Comparison of ENCODE assay signal across 9 cellular contexts in the genomic region with DNA sequence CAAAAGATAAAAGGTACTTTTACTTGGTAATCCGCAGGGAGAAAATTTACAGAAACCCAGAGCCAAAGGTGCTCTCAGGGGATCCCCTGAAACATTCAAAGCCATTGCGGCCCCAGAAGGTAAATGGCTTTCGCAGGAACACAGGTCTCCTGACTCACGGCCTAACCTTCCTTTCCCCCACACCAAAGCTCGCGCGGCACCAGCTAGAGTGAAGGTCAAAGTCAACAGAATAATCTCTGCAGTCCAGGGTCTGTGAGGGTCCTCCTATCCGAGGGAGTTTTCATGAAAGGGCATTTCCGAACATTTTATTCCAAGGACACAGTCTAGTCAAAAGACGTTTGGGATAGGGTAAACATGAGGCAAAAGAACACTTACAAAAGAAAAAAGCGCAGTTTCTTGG. TPM values are rescaled to one million over a fixed set of nuclear protein-coding genes. Genes with fewer than 3 reads are reported as not detected.
A peak's percentile ranks its signal among the peaks of the same experiment; 100 is the strongest.
DNase-seq lines count a peak whose midpoint lies in the region; ATAC-seq and TF ChIP-seq lines count a peak whose summit lies in the region.
"Had no signal": no experiment of that assay in that cellular context is flagged by ENCODE, and none has a peak within 500 bp of the region (broad histone marks: within the 10 kb centered on the region; RNA-seq: fewer than 3 reads in every experiment).

No MANE protein-coding gene starts in this region.

- H3K27ac Mint-ChIP-seq in Calu3 (ENCODE audit: unreplicated experiment) = peak overlapping the region; percentile 94
- H3K27ac Mint-ChIP-seq in osteocyte (ENCODE audit: unreplicated experiment) = no peak overlapping the region

- TF ChIP-seq CTCF in Calu3 (IDR thresholded peaks at IDR 0.05; ENCODE audit: unreplicated experiment) (no peak), fibroblast of lung (conservative IDR thresholded peaks at IDR 0.05 in 1 of 2, IDR thresholded peaks at IDR 0.05 in 1 of 2; ENCODE audit: low read depth in 1 of 2, low read length in 2 of 2) (no peak), osteocyte (IDR thresholded peaks at IDR 0.05) (no peak)

- no peaks in the 10 kb centered on the region for H3K9me3 Mint-ChIP-seq in Calu3 (ENCODE audit: low read depth, unreplicated experiment)
- H3K9me3 Mint-ChIP-seq in osteocyte (ENCODE audit: unreplicated experiment) = no peaks in the 10 kb centered on the region

- no peak overlapping the region for H3K4me3 Mint-ChIP-seq in Calu3 (ENCODE audit: low read depth, unreplicated experiment)
- H3K4me3 Mint-ChIP-seq in osteocyte (ENCODE audit: unreplicated experiment) = peak overlapping the region; percentile 68

- peak overlapping the region; percentile 67 for H3K27ac ChIP-seq in fibroblast of lung (ENCODE audit: insufficient read depth, low read length)
- H3K27ac ChIP-seq: neutrophil had no signal

- H2AFZ ChIP-seq in fibroblast of lung (ENCODE audit: low read length) = peak overlapping the region; percentile 53

- H3K27me3 ChIP-seq in fibroblast of lung (ENCODE audit: control insufficient read depth, insufficient read depth, low read length) = no peaks in the 10 kb centered on the region

- no peaks in the 10 kb centered on the region for H3K9me3 ChIP-seq in fibroblast of lung (ENCODE audit: control insufficient read depth, insufficient read depth, low read depth, low read length)
- H3K9me3 ChIP-seq: neutrophil had no signal

- H4K20me1 ChIP-seq in fibroblast of lung (ENCODE audit: control insufficient read depth, extremely low read depth, insufficient read depth, low read length) = no peaks in the 10 kb centered on the region

- H3K36me3 Mint-ChIP-seq in Calu3 (ENCODE audit: insufficient read depth, unreplicated experiment) = no peaks in the 10 kb centered on the region
- H3K36me3 Mint-ChIP-seq in osteocyte (ENCODE audit: unreplicated experiment) = no peaks in the 10 kb centered on the region

- no peak for ATAC-seq in HG03442 (IDR thresholded peaks at IDR 0.05; ENCODE audit: unreplicated experiment)

- CTCF ChIA-PET in Calu3 (lab: Charles Lee) = interaction anchor here (0.8 to 2.3 kb wide), 9 partner anchors 18 to 57 kb away, joined by 3 to 17 read pairs (median 4); a partner anchor contains a TSS

- H3K79me2 ChIP-seq in fibroblast of lung (ENCODE audit: control insufficient read depth, insufficient read depth, low read length) = no peaks in the 10 kb centered on the region

- H3K9ac ChIP-seq in fibroblast of lung (ENCODE audit: insufficient read depth, low read length) = peak overlapping the region; percentile 33

- peak overlapping the region; percentile 87 for H3K4me2 ChIP-seq in fibroblast of lung (ENCODE audit: extremely low read depth, insufficient read depth, low read length)

- H3K4me3 ChIP-seq in fibroblast of lung (replicated peaks in 1 of 4; ENCODE audit: control extremely low read depth in 1 of 4, insufficient read depth in 1 of 4, low read depth in 3 of 4, low read length in 4 of 4) = peak overlapping the region; percentile 53 to 92 (median 56)

- BruUV-seq in Calu3 (replicated peaks; lab: Mats Ljungman, UMichigan) = TSS peak; percentile 73

- peaks cover 2% of the 10 kb centered on the region for H3K4me1 ChIP-seq in fibroblast of lung (ENCODE audit: control insufficient read depth, extremely low read depth, insufficient read depth, low read length)

- H3K36me3 ChIP-seq in fibroblast of lung (ENCODE audit: control insufficient read depth, insufficient read depth, low read length) = no peaks in the 10 kb centered on the region
- H3K36me3 ChIP-seq: neutrophil had no signal

- H3K27me3 Mint-ChIP-seq in Calu3 (ENCODE audit: unreplicated experiment) (no peaks in the 10 kb centered on the region), osteocyte (ENCODE audit: unreplicated experiment) (peaks cover 26% of the 10 kb centered on the region)

- peaks cover 2% of the 10 kb centered on the region for H3K4me1 Mint-ChIP-seq in Calu3 (ENCODE audit: low read depth, unreplicated experiment)
- H3K4me1 Mint-ChIP-seq in osteocyte (ENCODE audit: unreplicated experiment) = peaks cover 13% of the 10 kb centered on the region

- intact Hi-C loops in Calu3 (cut with micrococcal nuclease; ENCODE audit: unreplicated experiment) = loop anchor here (5.0 kb wide), 1 partner anchor 39 kb away; no protein-coding TSS in a partner anchor

- DNase-seq in Calu3 (no peak), RKO (ENCODE audit: low spot score) (peak; percentile 21), fibroblast of lung (ENCODE audit: low read depth in 2 of 2) (peak in 1 of 2 donors; percentile 17), osteocyte (ENCODE audit: extremely low spot score, unreplicated experiment) (no peak), NCI-H1436 treated with DMSO at 0.1 percent for 48 hours (lab: John Stamatoyannopoulos, UW) (no peak), NCI-H1694 treated with DMSO at 0.1 percent for 48 hours (lab: John Stamatoyannopoulos, UW) (no peak), COLO668 (lab: John Stamatoyannopoulos, UW; ENCODE audit: unreplicated experiment) (no peak)

RNA-seq across cellular contexts. Expression of a gene that starts 0.6 kb away (rescaled TPM):
- total RNA-seq in Calu3 (2022) = 38.5 and 38.7 TPM in 2 replicates
- total RNA-seq in fibroblast of lung = 26.3 and 29.8 TPM in 2 replicates
- 11.4 and 16.5 TPM in 2 replicates for polyA plus RNA-seq in fibroblast of lung
- 4.2 and 5.9 TPM in 2 replicates for polyA plus RNA-seq in fibroblast of lung (2012)
- polyA minus RNA-seq in fibroblast of lung (ENCODE audit: low replicate concordance) = 1.6 and 3.3 TPM in 2 replicates
- total RNA-seq in osteocyte = not detected in 2 replicates

RNA-seq across cellular contexts. Expression of a gene that starts 34.0 kb away (rescaled TPM):
- total RNA-seq in Calu3 (2022) = 3.4 and 4.6 TPM in 2 replicates
- 6.2 and 7.1 TPM in 2 replicates for total RNA-seq in fibroblast of lung
- polyA plus RNA-seq in fibroblast of lung = 0.99 and 1.3 TPM in 2 replicates
- polyA plus RNA-seq in fibroblast of lung (2012) = 1.4 and 2.1 TPM in 2 replicates
- polyA minus RNA-seq in fibroblast of lung (ENCODE audit: low replicate concordance) = 0.43 TPM in 1 of 2 replicates, not detected in the other
- 0.86 and 1.1 TPM in 2 replicates for total RNA-seq in osteocyte

RNA-seq across cellular contexts. Expression of a gene that starts 56.7 kb away (rescaled TPM):
- total RNA-seq in Calu3 (2022) (41.5 and 41.8 TPM in 2 replicates), fibroblast of lung (60.9 and 69.9 TPM in 2 replicates), osteocyte (not detected in 2 replicates)
- polyA plus RNA-seq in fibroblast of lung = 26.1 and 57.0 TPM in 2 replicates
- 12.5 and 34.2 TPM in 2 replicates for polyA plus RNA-seq in fibroblast of lung (2012)
- 1.7 TPM in 1 of 2 replicates, not detected in the other for polyA minus RNA-seq in fibroblast of lung (ENCODE audit: low replicate concordance)

Comparison
In these comparisons a context has a peak if more than half of its experiments do, and no peak if none do; other contexts are left out.
1. RNA of a gene that starts 0.6 kb away (total RNA-seq): 38.5 to 38.7 TPM in Calu3 and 26.3 to 29.8 TPM in fibroblast of lung; not detected in osteocyte; every median in the first group is over 10 times any median in the second.
2. RNA of a gene that starts 56.7 kb away (total RNA-seq): 60.9 to 69.9 TPM in fibroblast of lung and 41.5 to 41.8 TPM in Calu3; not detected in osteocyte; every median in the first group is over 10 times any median in the second.